In genomic region chr3:76177650-76178049, GRCh38 we compare ENCODE assay signal across 1 cellular context.
TF ChIP-seq lines count a peak whose summit lies in the region.

No MANE protein-coding gene starts in this region.

TF ChIP-seq in GM23338, 12 proteins besides CTCF, POLR2A, EP300 and RAD21 (continued from another document):
- no peak for TF ChIP-seq ZNF462 (CRISPR knock-in tag; IDR thresholded peaks at IDR 0.05)
- no peak for TF ChIP-seq EZH2 (IDR thresholded peaks at IDR 0.05; ENCODE audit: low read depth, unreplicated experiment)
- TF ChIP-seq STAT1 (IDR thresholded peaks at IDR 0.05; ENCODE audit: unreplicated experiment): no peak
- no peak for TF ChIP-seq ZNF114 (CRISPR knock-in tag; IDR thresholded peaks at IDR 0.05)
- no peak for TF ChIP-seq REST (IDR thresholded peaks at IDR 0.05; ENCODE audit: unreplicated experiment)
